1 cellular context compared by ENCODE assay signal in the genomic region with DNA sequence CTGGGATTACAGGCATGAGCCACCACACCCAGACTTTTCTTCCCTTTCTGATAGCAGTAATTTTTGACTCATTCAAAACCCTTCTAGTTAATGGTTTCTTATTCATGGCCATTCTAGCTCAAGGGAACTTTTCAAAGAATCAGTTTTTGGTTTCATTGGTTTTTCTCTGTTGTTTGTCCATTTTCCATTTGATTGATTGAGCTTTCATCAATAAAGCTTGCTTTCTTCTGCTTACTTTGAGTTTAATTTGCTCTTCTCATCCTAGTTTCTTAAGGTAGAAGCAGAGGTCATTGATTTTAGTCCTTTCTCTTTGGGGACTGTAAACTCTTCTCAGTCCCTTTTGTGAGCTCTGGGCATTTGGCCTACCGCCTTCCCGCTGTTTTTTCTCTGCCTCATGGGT.
TF ChIP-seq lines count a peak whose summit lies in the region.

No MANE protein-coding gene starts in this region.

TF ChIP-seq in GM12878, 131 proteins besides CTCF, POLR2A, EP300 and RAD21 (continues in another document):
- TF ChIP-seq, protein P1, sequence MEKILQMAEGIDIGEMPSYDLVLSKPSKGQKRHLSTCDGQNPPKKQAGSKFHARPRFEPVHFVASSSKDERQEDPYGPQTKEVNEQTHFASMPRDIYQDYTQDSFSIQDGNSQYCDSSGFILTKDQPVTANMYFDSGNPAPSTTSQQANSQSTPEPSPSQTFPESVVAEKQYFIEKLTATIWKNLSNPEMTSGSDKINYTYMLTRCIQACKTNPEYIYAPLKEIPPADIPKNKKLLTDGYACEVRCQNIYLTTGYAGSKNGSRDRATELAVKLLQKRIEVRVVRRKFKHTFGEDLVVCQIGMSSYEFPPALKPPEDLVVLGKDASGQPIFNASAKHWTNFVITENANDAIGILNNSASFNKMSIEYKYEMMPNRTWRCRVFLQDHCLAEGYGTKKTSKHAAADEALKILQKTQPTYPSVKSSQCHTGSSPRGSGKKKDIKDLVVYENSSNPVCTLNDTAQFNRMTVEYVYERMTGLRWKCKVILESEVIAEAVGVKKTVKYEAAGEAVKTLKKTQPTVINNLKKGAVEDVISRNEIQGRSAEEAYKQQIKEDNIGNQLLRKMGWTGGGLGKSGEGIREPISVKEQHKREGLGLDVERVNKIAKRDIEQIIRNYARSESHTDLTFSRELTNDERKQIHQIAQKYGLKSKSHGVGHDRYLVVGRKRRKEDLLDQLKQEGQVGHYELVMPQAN (conservative IDR thresholded peaks at IDR 0.05), result no peak
- TF ChIP-seq IKZF1 (conservative IDR thresholded peaks at IDR 0.05), result 0 out of 2 replicates have a peak, but pooled peaks have one; percentile 5
- no peak for TF ChIP-seq ZNF217 (IDR thresholded peaks at IDR 0.05)
- TF ChIP-seq ESRRA (IDR thresholded peaks at IDR 0.05; ENCODE audit: low read length), result no peak
- no peak for TF ChIP-seq FOXK2 (IDR thresholded peaks at IDR 0.05)
- no peak for TF ChIP-seq SMAD1 (IDR thresholded peaks at IDR 0.05; ENCODE audit: low read depth, partially characterized antibody)
- TF ChIP-seq, protein P2, sequence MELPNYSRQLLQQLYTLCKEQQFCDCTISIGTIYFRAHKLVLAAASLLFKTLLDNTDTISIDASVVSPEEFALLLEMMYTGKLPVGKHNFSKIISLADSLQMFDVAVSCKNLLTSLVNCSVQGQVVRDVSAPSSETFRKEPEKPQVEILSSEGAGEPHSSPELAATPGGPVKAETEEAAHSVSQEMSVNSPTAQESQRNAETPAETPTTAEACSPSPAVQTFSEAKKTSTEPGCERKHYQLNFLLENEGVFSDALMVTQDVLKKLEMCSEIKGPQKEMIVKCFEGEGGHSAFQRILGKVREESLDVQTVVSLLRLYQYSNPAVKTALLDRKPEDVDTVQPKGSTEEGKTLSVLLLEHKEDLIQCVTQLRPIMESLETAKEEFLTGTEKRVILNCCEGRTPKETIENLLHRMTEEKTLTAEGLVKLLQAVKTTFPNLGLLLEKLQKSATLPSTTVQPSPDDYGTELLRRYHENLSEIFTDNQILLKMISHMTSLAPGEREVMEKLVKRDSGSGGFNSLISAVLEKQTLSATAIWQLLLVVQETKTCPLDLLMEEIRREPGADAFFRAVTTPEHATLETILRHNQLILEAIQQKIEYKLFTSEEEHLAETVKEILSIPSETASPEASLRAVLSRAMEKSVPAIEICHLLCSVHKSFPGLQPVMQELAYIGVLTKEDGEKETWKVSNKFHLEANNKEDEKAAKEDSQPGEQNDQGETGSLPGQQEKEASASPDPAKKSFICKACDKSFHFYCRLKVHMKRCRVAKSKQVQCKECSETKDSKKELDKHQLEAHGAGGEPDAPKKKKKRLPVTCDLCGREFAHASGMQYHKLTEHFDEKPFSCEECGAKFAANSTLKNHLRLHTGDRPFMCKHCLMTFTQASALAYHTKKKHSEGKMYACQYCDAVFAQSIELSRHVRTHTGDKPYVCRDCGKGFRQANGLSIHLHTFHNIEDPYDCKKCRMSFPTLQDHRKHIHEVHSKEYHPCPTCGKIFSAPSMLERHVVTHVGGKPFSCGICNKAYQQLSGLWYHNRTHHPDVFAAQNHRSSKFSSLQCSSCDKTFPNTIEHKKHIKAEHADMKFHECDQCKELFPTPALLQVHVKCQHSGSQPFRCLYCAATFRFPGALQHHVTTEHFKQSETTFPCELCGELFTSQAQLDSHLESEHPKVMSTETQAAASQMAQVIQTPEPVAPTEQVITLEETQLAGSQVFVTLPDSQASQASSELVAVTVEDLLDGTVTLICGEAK (IDR thresholded peaks at IDR 0.05; ENCODE audit: borderline replicate concordance), result no peak
- TF ChIP-seq ATF7 (IDR thresholded peaks at IDR 0.05; ENCODE audit: low read depth), result no peak
- TF ChIP-seq IKZF2 (IDR thresholded peaks at IDR 0.05), result peak in 1 of 2 experiments; percentile 6; a peak in 1 of 4 replicates
- TF ChIP-seq MTA2 (IDR thresholded peaks at IDR 0.05; ENCODE audit: low read depth), result no peak
- no peak for TF ChIP-seq HDAC6 (IDR thresholded peaks at IDR 0.05; ENCODE audit: unreplicated experiment)
- TF ChIP-seq, protein P3, sequence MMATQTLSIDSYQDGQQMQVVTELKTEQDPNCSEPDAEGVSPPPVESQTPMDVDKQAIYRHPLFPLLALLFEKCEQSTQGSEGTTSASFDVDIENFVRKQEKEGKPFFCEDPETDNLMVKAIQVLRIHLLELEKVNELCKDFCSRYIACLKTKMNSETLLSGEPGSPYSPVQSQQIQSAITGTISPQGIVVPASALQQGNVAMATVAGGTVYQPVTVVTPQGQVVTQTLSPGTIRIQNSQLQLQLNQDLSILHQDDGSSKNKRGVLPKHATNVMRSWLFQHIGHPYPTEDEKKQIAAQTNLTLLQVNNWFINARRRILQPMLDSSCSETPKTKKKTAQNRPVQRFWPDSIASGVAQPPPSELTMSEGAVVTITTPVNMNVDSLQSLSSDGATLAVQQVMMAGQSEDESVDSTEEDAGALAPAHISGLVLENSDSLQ (IDR thresholded peaks at IDR 0.05), result peak; percentile 70
- TF ChIP-seq JUND (IDR thresholded peaks at IDR 0.05; ENCODE audit: low read depth, low read length), result no peak
- no peak for TF ChIP-seq CBX3 (IDR thresholded peaks at IDR 0.05; ENCODE audit: borderline replicate concordance, low read depth)
- TF ChIP-seq, protein P4, sequence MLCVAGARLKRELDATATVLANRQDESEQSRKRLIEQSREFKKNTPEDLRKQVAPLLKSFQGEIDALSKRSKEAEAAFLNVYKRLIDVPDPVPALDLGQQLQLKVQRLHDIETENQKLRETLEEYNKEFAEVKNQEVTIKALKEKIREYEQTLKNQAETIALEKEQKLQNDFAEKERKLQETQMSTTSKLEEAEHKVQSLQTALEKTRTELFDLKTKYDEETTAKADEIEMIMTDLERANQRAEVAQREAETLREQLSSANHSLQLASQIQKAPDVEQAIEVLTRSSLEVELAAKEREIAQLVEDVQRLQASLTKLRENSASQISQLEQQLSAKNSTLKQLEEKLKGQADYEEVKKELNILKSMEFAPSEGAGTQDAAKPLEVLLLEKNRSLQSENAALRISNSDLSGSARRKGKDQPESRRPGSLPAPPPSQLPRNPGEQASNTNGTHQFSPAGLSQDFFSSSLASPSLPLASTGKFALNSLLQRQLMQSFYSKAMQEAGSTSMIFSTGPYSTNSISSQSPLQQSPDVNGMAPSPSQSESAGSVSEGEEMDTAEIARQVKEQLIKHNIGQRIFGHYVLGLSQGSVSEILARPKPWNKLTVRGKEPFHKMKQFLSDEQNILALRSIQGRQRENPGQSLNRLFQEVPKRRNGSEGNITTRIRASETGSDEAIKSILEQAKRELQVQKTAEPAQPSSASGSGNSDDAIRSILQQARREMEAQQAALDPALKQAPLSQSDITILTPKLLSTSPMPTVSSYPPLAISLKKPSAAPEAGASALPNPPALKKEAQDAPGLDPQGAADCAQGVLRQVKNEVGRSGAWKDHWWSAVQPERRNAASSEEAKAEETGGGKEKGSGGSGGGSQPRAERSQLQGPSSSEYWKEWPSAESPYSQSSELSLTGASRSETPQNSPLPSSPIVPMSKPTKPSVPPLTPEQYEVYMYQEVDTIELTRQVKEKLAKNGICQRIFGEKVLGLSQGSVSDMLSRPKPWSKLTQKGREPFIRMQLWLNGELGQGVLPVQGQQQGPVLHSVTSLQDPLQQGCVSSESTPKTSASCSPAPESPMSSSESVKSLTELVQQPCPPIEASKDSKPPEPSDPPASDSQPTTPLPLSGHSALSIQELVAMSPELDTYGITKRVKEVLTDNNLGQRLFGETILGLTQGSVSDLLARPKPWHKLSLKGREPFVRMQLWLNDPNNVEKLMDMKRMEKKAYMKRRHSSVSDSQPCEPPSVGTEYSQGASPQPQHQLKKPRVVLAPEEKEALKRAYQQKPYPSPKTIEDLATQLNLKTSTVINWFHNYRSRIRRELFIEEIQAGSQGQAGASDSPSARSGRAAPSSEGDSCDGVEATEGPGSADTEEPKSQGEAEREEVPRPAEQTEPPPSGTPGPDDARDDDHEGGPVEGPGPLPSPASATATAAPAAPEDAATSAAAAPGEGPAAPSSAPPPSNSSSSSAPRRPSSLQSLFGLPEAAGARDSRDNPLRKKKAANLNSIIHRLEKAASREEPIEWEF (IDR thresholded peaks at IDR 0.05; ENCODE audit: insufficient replicate concordance, low read depth, low read length), result peak; percentile 92
- TF ChIP-seq, protein P5, sequence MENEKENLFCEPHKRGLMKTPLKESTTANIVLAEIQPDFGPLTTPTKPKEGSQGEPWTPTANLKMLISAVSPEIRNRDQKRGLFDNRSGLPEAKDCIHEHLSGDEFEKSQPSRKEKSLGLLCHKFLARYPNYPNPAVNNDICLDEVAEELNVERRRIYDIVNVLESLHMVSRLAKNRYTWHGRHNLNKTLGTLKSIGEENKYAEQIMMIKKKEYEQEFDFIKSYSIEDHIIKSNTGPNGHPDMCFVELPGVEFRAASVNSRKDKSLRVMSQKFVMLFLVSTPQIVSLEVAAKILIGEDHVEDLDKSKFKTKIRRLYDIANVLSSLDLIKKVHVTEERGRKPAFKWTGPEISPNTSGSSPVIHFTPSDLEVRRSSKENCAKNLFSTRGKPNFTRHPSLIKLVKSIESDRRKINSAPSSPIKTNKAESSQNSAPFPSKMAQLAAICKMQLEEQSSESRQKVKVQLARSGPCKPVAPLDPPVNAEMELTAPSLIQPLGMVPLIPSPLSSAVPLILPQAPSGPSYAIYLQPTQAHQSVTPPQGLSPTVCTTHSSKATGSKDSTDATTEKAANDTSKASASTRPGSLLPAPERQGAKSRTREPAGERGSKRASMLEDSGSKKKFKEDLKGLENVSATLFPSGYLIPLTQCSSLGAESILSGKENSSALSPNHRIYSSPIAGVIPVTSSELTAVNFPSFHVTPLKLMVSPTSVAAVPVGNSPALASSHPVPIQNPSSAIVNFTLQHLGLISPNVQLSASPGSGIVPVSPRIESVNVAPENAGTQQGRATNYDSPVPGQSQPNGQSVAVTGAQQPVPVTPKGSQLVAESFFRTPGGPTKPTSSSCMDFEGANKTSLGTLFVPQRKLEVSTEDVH (IDR thresholded peaks at IDR 0.05; ENCODE audit: low read depth, partially characterized antibody), result no peak
- TF ChIP-seq FOS (IDR thresholded peaks at IDR 0.05; ENCODE audit: borderline replicate concordance, extremely low read depth, insufficient read length), result no peak
- TF ChIP-seq ZNF622 (IDR thresholded peaks at IDR 0.05), result no peak
- TF ChIP-seq, protein P6, sequence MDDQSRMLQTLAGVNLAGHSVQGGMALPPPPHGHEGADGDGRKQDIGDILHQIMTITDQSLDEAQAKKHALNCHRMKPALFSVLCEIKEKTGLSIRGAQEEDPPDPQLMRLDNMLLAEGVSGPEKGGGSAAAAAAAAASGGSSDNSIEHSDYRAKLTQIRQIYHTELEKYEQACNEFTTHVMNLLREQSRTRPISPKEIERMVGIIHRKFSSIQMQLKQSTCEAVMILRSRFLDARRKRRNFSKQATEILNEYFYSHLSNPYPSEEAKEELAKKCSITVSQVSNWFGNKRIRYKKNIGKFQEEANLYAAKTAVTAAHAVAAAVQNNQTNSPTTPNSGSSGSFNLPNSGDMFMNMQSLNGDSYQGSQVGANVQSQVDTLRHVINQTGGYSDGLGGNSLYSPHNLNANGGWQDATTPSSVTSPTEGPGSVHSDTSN (IDR thresholded peaks at IDR 0.05; ENCODE audit: insufficient replicate concordance, low read depth, low read length), result no peak
- no peak for TF ChIP-seq STAT1 (conservative IDR thresholded peaks at IDR 0.05)
- TF ChIP-seq, protein P7, sequence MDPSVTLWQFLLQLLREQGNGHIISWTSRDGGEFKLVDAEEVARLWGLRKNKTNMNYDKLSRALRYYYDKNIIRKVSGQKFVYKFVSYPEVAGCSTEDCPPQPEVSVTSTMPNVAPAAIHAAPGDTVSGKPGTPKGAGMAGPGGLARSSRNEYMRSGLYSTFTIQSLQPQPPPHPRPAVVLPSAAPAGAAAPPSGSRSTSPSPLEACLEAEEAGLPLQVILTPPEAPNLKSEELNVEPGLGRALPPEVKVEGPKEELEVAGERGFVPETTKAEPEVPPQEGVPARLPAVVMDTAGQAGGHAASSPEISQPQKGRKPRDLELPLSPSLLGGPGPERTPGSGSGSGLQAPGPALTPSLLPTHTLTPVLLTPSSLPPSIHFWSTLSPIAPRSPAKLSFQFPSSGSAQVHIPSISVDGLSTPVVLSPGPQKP (IDR thresholded peaks at IDR 0.05; ENCODE audit: low read depth, low read length), result no peak
- no peak for TF ChIP-seq SMARCA5 (IDR thresholded peaks at IDR 0.05)
- TF ChIP-seq, protein P8, sequence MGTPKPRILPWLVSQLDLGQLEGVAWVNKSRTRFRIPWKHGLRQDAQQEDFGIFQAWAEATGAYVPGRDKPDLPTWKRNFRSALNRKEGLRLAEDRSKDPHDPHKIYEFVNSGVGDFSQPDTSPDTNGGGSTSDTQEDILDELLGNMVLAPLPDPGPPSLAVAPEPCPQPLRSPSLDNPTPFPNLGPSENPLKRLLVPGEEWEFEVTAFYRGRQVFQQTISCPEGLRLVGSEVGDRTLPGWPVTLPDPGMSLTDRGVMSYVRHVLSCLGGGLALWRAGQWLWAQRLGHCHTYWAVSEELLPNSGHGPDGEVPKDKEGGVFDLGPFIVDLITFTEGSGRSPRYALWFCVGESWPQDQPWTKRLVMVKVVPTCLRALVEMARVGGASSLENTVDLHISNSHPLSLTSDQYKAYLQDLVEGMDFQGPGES (IDR thresholded peaks at IDR 0.05), result no peak
- TF ChIP-seq PAX8 (IDR thresholded peaks at IDR 0.05), result no peak
- TF ChIP-seq SUPT20H (IDR thresholded peaks at IDR 0.05; ENCODE audit: borderline replicate concordance, control insufficient read depth, low read depth, low read length), result no peak
- TF ChIP-seq DPF2 (IDR thresholded peaks at IDR 0.05), result no peak
- TF ChIP-seq, protein P9, sequence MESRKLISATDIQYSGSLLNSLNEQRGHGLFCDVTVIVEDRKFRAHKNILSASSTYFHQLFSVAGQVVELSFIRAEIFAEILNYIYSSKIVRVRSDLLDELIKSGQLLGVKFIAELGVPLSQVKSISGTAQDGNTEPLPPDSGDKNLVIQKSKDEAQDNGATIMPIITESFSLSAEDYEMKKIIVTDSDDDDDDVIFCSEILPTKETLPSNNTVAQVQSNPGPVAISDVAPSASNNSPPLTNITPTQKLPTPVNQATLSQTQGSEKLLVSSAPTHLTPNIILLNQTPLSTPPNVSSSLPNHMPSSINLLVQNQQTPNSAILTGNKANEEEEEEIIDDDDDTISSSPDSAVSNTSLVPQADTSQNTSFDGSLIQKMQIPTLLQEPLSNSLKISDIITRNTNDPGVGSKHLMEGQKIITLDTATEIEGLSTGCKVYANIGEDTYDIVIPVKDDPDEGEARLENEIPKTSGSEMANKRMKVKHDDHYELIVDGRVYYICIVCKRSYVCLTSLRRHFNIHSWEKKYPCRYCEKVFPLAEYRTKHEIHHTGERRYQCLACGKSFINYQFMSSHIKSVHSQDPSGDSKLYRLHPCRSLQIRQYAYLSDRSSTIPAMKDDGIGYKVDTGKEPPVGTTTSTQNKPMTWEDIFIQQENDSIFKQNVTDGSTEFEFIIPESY (IDR thresholded peaks at IDR 0.05), result no peak
- TF ChIP-seq CREM (IDR thresholded peaks at IDR 0.05; ENCODE audit: low read depth), result no peak
- TF ChIP-seq CREB1 (IDR thresholded peaks at IDR 0.05; ENCODE audit: low read depth), result no peak
- TF ChIP-seq NBN (IDR thresholded peaks at IDR 0.05), result 0 out of 2 replicates have a peak, but pooled peaks have one; percentile 19
- no peak for TF ChIP-seq BACH1 (IDR thresholded peaks at IDR 0.05; ENCODE audit: borderline replicate concordance)
- TF ChIP-seq MXI1 (IDR thresholded peaks at IDR 0.05; ENCODE audit: low read depth, low read length), result no peak
- no peak for TF ChIP-seq SIX5 (IDR thresholded peaks at IDR 0.05; ENCODE audit: low read depth, low read length, severe bottlenecking)
- no peak for TF ChIP-seq CHD4 (IDR thresholded peaks at IDR 0.05)
